In the genomic region with DNA sequence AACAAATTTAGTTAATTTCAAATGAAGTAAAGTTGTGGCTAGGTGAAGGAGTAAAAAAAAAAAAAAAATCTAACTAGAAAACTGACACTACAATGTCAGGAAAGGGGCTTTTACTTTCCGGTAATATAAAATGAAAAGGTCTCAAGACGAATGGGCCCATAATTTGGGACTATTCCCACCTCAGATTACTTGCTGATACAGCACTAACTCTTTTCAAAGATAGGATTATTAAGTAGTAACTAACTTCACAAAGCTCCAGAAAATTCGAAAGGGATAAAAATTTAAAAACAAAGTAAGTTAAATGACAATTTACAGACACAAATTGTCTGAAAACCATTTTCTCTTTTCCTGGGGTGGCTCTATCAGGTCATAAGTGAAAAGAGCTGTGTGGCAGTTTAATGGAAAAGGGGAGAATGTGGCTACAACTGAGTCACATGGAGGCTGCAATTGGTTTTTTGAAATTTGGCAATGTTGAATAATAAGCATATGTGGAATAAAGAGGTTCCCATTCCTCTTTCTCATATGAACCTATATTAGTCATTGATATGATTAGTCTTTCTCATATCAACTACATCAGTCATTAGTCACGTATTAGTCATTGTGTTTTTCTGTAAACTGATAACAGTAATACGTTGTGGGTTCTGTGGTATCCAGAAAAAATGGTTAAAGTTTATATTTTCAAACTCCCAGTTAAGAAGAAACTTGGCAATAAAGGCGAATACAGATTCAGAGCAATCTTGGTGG, we compare ENCODE assay signal across 10 cellular contexts.
DNase-seq lines count a peak whose midpoint lies in the region; ATAC-seq, FAIRE-seq and TF ChIP-seq lines count a peak whose summit lies in the region.
"Had no signal": no experiment of that assay in that cellular context is flagged by ENCODE, and none has a peak within 500 bp of the region (broad histone marks: within the 10 kb centered on the region; RNA-seq: fewer than 3 reads in every experiment).

No MANE protein-coding gene starts in this region.

- intact Hi-C loops in colonic mucosa (cut with DNase I), result no loop called here

- no peak overlapping the region for H3K27ac ChIP-seq in colonic mucosa
- H3K27ac ChIP-seq: BLaER1, upper lobe of right lung had no signal

- H3K36me3 ChIP-seq in colonic mucosa, result no peaks in the 10 kb centered on the region
- H3K36me3 ChIP-seq: BLaER1, upper lobe of right lung had no signal

- H3K9ac ChIP-seq in colonic mucosa (ENCODE audit: low read depth in 2 of 2, low read length in 2 of 2), result no peak overlapping the region
- H3K9ac ChIP-seq: BLaER1 had no signal

- DNase-seq in A172 (ENCODE audit: low spot score), result peak; percentile 75
- peak; percentile 17 for DNase-seq in HTR-8/SVneo (ENCODE audit: insufficient read length, low spot score)
- peak; percentile 72 for DNase-seq in epithelial cell of esophagus (ENCODE audit: low read depth)
- DNase-seq in NCI-H1694 (lab: John Stamatoyannopoulos, UW), result no peak
- DNase-seq in NCI-H2227 treated with DMSO at 0.1 percent for 48 hours (lab: John Stamatoyannopoulos, UW), result no peak
- no peak for DNase-seq in colonic mucosa
- DNase-seq: upper lobe of right lung had no signal

- TF ChIP-seq CTCF in epithelial cell of esophagus (IDR thresholded peaks at IDR 0.05; ENCODE audit: insufficient read depth, low read depth, low read length, missing control alignments), result no peak
- TF ChIP-seq CTCF in colonic mucosa (IDR thresholded peaks at IDR 0.05), result no peak

- H3K4me3 ChIP-seq in epithelial cell of esophagus (ENCODE audit: low read length) (no peak overlapping the region), colonic mucosa (no peak overlapping the region)
- H3K4me3 ChIP-seq: BLaER1, upper lobe of right lung had no signal

- no peaks in the 10 kb centered on the region for H3K4me1 ChIP-seq in colonic mucosa
- H3K4me1 ChIP-seq: BLaER1, upper lobe of right lung had no signal

- H3K27me3 ChIP-seq in colonic mucosa, result no peaks in the 10 kb centered on the region
- H3K27me3 ChIP-seq: BLaER1, upper lobe of right lung had no signal

- no peaks in the 10 kb centered on the region for H3K9me3 ChIP-seq in colonic mucosa
- H3K9me3 ChIP-seq: BLaER1, upper lobe of right lung had no signal

- FAIRE-seq in HTR-8/SVneo (lab: Jason Lieb, UNC), result peak; percentile 20

- ATAC-seq in GM18909 (IDR thresholded peaks at IDR 0.05; ENCODE audit: poor library complexity, unreplicated experiment), result peak; percentile 65
- no peak for ATAC-seq in HG03196 (IDR thresholded peaks at IDR 0.05; ENCODE audit: unreplicated experiment)
- ATAC-seq: upper lobe of right lung had no signal

Comparison
In these comparisons a context has a peak if more than half of its experiments do, and no peak if none do; other contexts are left out.
1. DNase-seq: peak in A172 (single experiment), HTR-8/SVneo (single experiment) and epithelial cell of esophagus (single experiment); none in NCI-H1694 (single experiment), NCI-H2227 treated with DMSO at 0.1 percent for 48 hours (single experiment) and colonic mucosa (single experiment).